1 cellular context compared by ENCODE assay signal in genomic region chr1:11026903-11027302, GRCh38.
TF ChIP-seq lines count a peak whose summit lies in the region.

No MANE protein-coding gene starts in this region.

TF ChIP-seq in H1, 55 proteins besides CTCF, POLR2A, EP300 and RAD21:
- TF ChIP-seq TEAD4 (IDR thresholded peaks at IDR 0.05; ENCODE audit: low read depth, low read length) (no peak), POLR2AphosphoS5 (IDR thresholded peaks at IDR 0.05; ENCODE audit: low read depth, low read length) (peak; percentile 49)
